ENCODE assay signal across 8 cellular contexts in genomic region chr1:244050835-244051444, GRCh38. TPM values are rescaled to one million over a fixed set of nuclear protein-coding genes. Genes with fewer than 3 reads are reported as not detected.
DNase-seq lines count a peak whose midpoint lies in the region; ATAC-seq, FAIRE-seq and TF ChIP-seq lines count a peak whose summit lies in the region.

TSS of gene ZBTB18 (plus strand) at chr1:244051283. CDS start at chr1:244051432, 149 bp downstream.

- no peaks in the 10 kb centered on the region; the same call in 1 of the 2 replicates for H3K36me3 ChIP-seq in PC-3 (ENCODE audit: low read depth, low read length)
- H3K36me3 ChIP-seq in colonic mucosa = peaks cover 11% of the 10 kb centered on the region
- peaks cover 3 to 15% of the 10 kb centered on the region in 2 experiments; a peak in 3 of 5 replicates for H3K36me3 ChIP-seq in HepG2 (replicated peaks in 1 of 2; ENCODE audit: control insufficient read depth in 1 of 2, insufficient read depth in 2 of 2, low read length in 2 of 2)

- peaks cover 47% of the 10 kb centered on the region for H3K79me2 ChIP-seq in PC-3 (ENCODE audit: low read length)
- peaks cover 7% of the 10 kb centered on the region for H3K79me2 ChIP-seq in HepG2 (ENCODE audit: insufficient read depth, low read length)

- TF ChIP-seq RAD21 in HepG2 (CRISPR knock-in tag; IDR thresholded peaks at IDR 0.05) = no peak

- H3K4me1 ChIP-seq in PC-3 (ENCODE audit: insufficient read depth, low read length) (peaks cover 24% of the 10 kb centered on the region), colonic mucosa (no peaks in the 10 kb centered on the region), HepG2 (ENCODE audit: insufficient read depth, low read length) (peaks cover 32% of the 10 kb centered on the region)

- H3K9me2 ChIP-seq in PC-3 (replicated peaks; ENCODE audit: low read length) = no peaks in the 10 kb centered on the region

- no peak for TF ChIP-seq EP300 in HepG2 (IDR thresholded peaks at IDR 0.05; ENCODE audit: low read depth in 2 of 2, low read length in 2 of 2)
- no peak for TF ChIP-seq EP300 in HepG2 (CRISPR knock-in tag; IDR thresholded peaks at IDR 0.05; ENCODE audit: borderline replicate concordance)

- no peaks in the 10 kb centered on the region for H3F3A ChIP-seq in PC-3 (ENCODE audit: low read length, unreplicated experiment)

- H3K27ac ChIP-seq in PC-3 (ENCODE audit: low read length) = no peak within 1 kb of the TSS
- H3K27ac ChIP-seq in colonic mucosa = peak within 1 kb of the TSS; percentile 62
- no peak within 1 kb of the TSS for H3K27ac ChIP-seq in HepG2 (ENCODE audit: extremely low read length, insufficient read depth, low read length)

- H3K9me3 ChIP-seq in PC-3 (ENCODE audit: low read length) (no peaks in the 10 kb centered on the region), colonic mucosa (no peaks in the 10 kb centered on the region), HepG2 (ENCODE audit: low read length) (no peaks in the 10 kb centered on the region)

- DNase-seq in Ammon's horn (ENCODE audit: low spot score) (peak; percentile 85), HEK293T (ENCODE audit: extremely low spot score) (peak; percentile 58), PC-3 (peak; percentile 21), colonic mucosa (no peak), HepG2 (ENCODE audit: low spot score) (no peak), superior temporal gyrus (ENCODE audit: extremely low spot score) (peak; percentile 90), SKM-1 treated with dmso at 0.1 percent for 144 hours (lab: John Stamatoyannopoulos, UW; ENCODE audit: unreplicated experiment) (no peak)
- no peak for DNase-seq in activated CD4-positive, alpha-beta T cell treated with anti-CD3 and anti-CD28 coated beads, Interleukin-2, amount 50 U/mL, for 48 hours

- H2AFZ ChIP-seq in PC-3 (ENCODE audit: low read length) (peak within 1 kb of the TSS; percentile 86), HepG2 (ENCODE audit: low read length) (no peak within 1 kb of the TSS)

- 67% methylated on average over 4 of the region's 4 CpGs for WGBS in HepG2 (ENCODE audit: low lambda C conversion rate)

- H3K4me3 ChIP-seq in PC-3 (ENCODE audit: low read length) (peak within 1 kb of the TSS; percentile 96), colonic mucosa (peak within 1 kb of the TSS; percentile 72), HepG2 (replicated peaks in 1 of 3; ENCODE audit: insufficient read depth in 1 of 3, low read depth in 2 of 3, low read length in 3 of 3) (peak within 1 kb of the TSS; percentile 79 to 81 (median 80); a peak in 5 of 6 replicates)

- no peak for FAIRE-seq in HepG2 (lab: Jason Lieb, UNC)

- H3K4me2 ChIP-seq in PC-3 (ENCODE audit: low read length) (peak within 1 kb of the TSS; percentile 94), HepG2 (ENCODE audit: low read depth, low read length) (peak within 1 kb of the TSS; percentile 93)

- TF ChIP-seq CTCF in PC-3 (conservative IDR thresholded peaks at IDR 0.05; ENCODE audit: low read depth, low read length) (no peak), colonic mucosa (IDR thresholded peaks at IDR 0.05) (no peak), HepG2 (CRISPR knock-in tag; IDR thresholded peaks at IDR 0.05) (no peak)

- TF ChIP-seq POLR2A in HepG2 (IDR thresholded peaks at IDR 0.05; ENCODE audit: insufficient read depth in 1 of 2, low read depth in 2 of 2, low read length in 2 of 2) = no peak

- in situ Hi-C loops in HepG2 (cut with HindIII; ENCODE audit: extremely low pct_ligation_motif_present, low pct_unique_long_range_greater_than_20kb) = no loop called here

- CTCF ChIA-PET in HEK293T (lab: Yijun Ruan, JAX) = no interaction called here
- CTCF ChIA-PET in PC-3 (lab: Charles Lee) = interaction anchor here (0.7 kb wide), 2 partner anchors 173 to 397 kb away, joined by 3 to 5 read pairs; no protein-coding TSS in a partner anchor
- CTCF ChIA-PET in HepG2 (lab: Yijun Ruan, JAX; ENCODE audit: low intra/inter-chr PET ratio, low total read pairs) = no interaction called here

- H3K27me3 ChIP-seq in PC-3 (ENCODE audit: low read length) = no peaks in the 10 kb centered on the region
- H3K27me3 ChIP-seq in colonic mucosa = no peaks in the 10 kb centered on the region
- H3K27me3 ChIP-seq in HepG2 (ENCODE audit: control insufficient read depth in 1 of 2, insufficient read depth in 2 of 2, low read length in 2 of 2) = no peaks in the 10 kb centered on the region; a peak in 1 of 5 replicates

- POLR2A ChIA-PET in HEK293T (lab: Yijun Ruan, JAX) = no interaction called here
- POLR2A ChIA-PET in PC-3 (lab: Charles Lee; ENCODE audit: unreplicated experiment) = interaction anchor here (0.5 to 0.6 kb wide), 2 partner anchors 149 to 183 kb away, joined by 4 to 18 read pairs; no protein-coding TSS in a partner anchor
- POLR2A ChIA-PET in HepG2 (lab: Yijun Ruan, JAX) = no interaction called here

- no TSS peak for BruUV-seq in PC-3 (replicated peaks; lab: Mats Ljungman, UMichigan)
- BruUV-seq in HepG2 (replicated peaks; lab: Mats Ljungman, UMichigan) = no TSS peak

- no peak for ATAC-seq in PC-3
- no peak for ATAC-seq in HepG2

- no peak within 1 kb of the TSS for H3K9ac ChIP-seq in PC-3 (ENCODE audit: low read length)
- peak within 1 kb of the TSS; percentile 60 to 87 for H3K9ac ChIP-seq in colonic mucosa (ENCODE audit: low read depth in 2 of 2, low read length in 2 of 2)
- 0 out of 2 replicates have a peak within 1 kb of the TSS, but pooled peaks have one; percentile 68 for H3K9ac ChIP-seq in HepG2 (ENCODE audit: insufficient read depth, low read depth, low read length)

- H4K20me1 ChIP-seq in PC-3 (ENCODE audit: low read length) (no peaks in the 10 kb centered on the region), HepG2 (ENCODE audit: insufficient read depth, low read length) (no peaks in the 10 kb centered on the region)

- intact Hi-C loops in PC-3 (cut with micrococcal nuclease) (loop anchor here (2.0 kb wide), 2 partner anchors 18 to 342 kb away; no protein-coding TSS in a partner anchor), colonic mucosa (cut with DNase I) (no loop called here), HepG2 (cut with micrococcal nuclease; ENCODE audit: unreplicated experiment) (loop anchor here (10.0 kb wide), 1 partner anchor 404 kb away; the partner anchor contains the start of gene ADSS2)

TF ChIP-seq in HEK293T, 16 proteins besides CTCF, POLR2A, EP300 and RAD21 (continues in another document):
- TF ChIP-seq FOXA1 (IDR thresholded peaks at IDR 0.05) (no peak), L3MBTL2 (conservative IDR thresholded peaks at IDR 0.05) (no peak), PKNOX1 (IDR thresholded peaks at IDR 0.05) (peak; percentile 90), ELF4 (IDR thresholded peaks at IDR 0.05) (no peak), FOXM1 (IDR thresholded peaks at IDR 0.05; ENCODE audit: borderline replicate concordance) (no peak), NFRKB (IDR thresholded peaks at IDR 0.05) (no peak)

TF ChIP-seq in HepG2, 621 proteins besides CTCF, POLR2A, EP300 and RAD21:
- TF ChIP-seq ZZZ3 (CRISPR knock-in tag; IDR thresholded peaks at IDR 0.05; ENCODE audit: borderline replicate concordance) (no peak), ZNF512B (CRISPR knock-in tag; IDR thresholded peaks at IDR 0.05; ENCODE audit: borderline replicate concordance) (no peak), PTBP1 (IDR thresholded peaks at IDR 0.05; ENCODE audit: low read depth, low read length, poor library complexity, severe bottlenecking) (no peak)

RNA-seq across cellular contexts. Expression of gene ZBTB18, which starts in this region (rescaled TPM):
- total RNA-seq in PC-3 (2014; rRNA removed) (16.8 and 18.4 TPM in 2 replicates), colonic mucosa (10 to 100 TPM; 15.0 to 23.8 TPM), HepG2 (2016; rRNA removed; fragmentation: Illumina TruSeq; extraction: Trizol) (3.1 TPM in 2 replicates)
- 0.44 and 0.51 TPM in 2 replicates for total RNA-seq in HepG2 (2016; cell fraction: cytosol; rRNA removed; fragmentation: Illumina TruSeq; extraction: Trizol; ENCODE audit: low read depth)
- 2.8 and 3.3 TPM in 2 replicates for total RNA-seq in HepG2 (2016; cell fraction: insoluble cytoplasmic fraction; rRNA removed; fragmentation: Illumina TruSeq; extraction: Trizol)
- 2.2 and 2.5 TPM in 2 replicates for total RNA-seq in HepG2 (2016; cell fraction: membrane; rRNA removed; fragmentation: Illumina TruSeq; extraction: Trizol)
- 2.1 and 2.7 TPM in 2 replicates for total RNA-seq in HepG2 (2016; cell fraction: nucleus; rRNA removed; fragmentation: Illumina TruSeq; extraction: Trizol)
- polyA plus RNA-seq in HepG2 (2011; rRNA removed) = 4.3 and 4.4 TPM in 2 replicates
- polyA plus RNA-seq in HepG2 (2011; cell fraction: cytosol; rRNA removed) = 2.7 TPM in 2 replicates
- 8.0 and 9.0 TPM in 2 replicates for polyA plus RNA-seq in HepG2 (2011; cell fraction: nucleus; rRNA removed)
- polyA plus RNA-seq in HepG2 (2012) = 3.9 and 4.1 TPM in 2 replicates
- polyA plus RNA-seq in HepG2 (2016; cell fraction: cytosol; fragmentation: Illumina TruSeq; extraction: Trizol; ENCODE audit: low read depth) = 0.16 and 0.23 TPM in 2 replicates
- 2.4 and 3.0 TPM in 2 replicates for polyA plus RNA-seq in HepG2 (2016; cell fraction: insoluble cytoplasmic fraction; fragmentation: Illumina TruSeq; extraction: Trizol; ENCODE audit: low read depth)
- 1.1 and 1.4 TPM in 2 replicates for polyA plus RNA-seq in HepG2 (2016; cell fraction: membrane; fragmentation: Illumina TruSeq; extraction: Trizol; ENCODE audit: low read depth)
- polyA plus RNA-seq in HepG2 (2016; cell fraction: nucleus; fragmentation: Illumina TruSeq; extraction: Trizol; ENCODE audit: insufficient read depth, low read depth) = 6.3 and 6.5 TPM in 2 replicates
- 2.7 and 7.5 TPM in 2 replicates for polyA minus RNA-seq in HepG2 (2011; rRNA and poly(A)+ RNA removed; ENCODE audit: low replicate concordance)
- polyA minus RNA-seq in HepG2 (2011; cell fraction: cytosol; rRNA and poly(A)+ RNA removed) = 3.6 and 4.1 TPM in 2 replicates
- polyA minus RNA-seq in HepG2 (2011; cell fraction: nucleus; rRNA and poly(A)+ RNA removed) = 4.1 and 4.2 TPM in 2 replicates

Comparison
In these comparisons a context has a peak if more than half of its experiments do, and no peak if none do; other contexts are left out.
1. DNase-seq: peak in Ammon's horn (single experiment), HEK293T (single experiment), PC-3 (single experiment) and superior temporal gyrus (single experiment); none in colonic mucosa (single experiment), HepG2 (single experiment), SKM-1 treated with dmso at 0.1 percent for 144 hours (single experiment) and activated CD4-positive, alpha-beta T cell treated with anti-CD3 and anti-CD28 coated beads, Interleukin-2, amount 50 U/mL, for 48 hours (0 of 2).
2. Peak in every context shown above with its lines, with median percentiles within 50 percentile points of each other: H3K4me3 ChIP-seq.